In the genomic region with DNA sequence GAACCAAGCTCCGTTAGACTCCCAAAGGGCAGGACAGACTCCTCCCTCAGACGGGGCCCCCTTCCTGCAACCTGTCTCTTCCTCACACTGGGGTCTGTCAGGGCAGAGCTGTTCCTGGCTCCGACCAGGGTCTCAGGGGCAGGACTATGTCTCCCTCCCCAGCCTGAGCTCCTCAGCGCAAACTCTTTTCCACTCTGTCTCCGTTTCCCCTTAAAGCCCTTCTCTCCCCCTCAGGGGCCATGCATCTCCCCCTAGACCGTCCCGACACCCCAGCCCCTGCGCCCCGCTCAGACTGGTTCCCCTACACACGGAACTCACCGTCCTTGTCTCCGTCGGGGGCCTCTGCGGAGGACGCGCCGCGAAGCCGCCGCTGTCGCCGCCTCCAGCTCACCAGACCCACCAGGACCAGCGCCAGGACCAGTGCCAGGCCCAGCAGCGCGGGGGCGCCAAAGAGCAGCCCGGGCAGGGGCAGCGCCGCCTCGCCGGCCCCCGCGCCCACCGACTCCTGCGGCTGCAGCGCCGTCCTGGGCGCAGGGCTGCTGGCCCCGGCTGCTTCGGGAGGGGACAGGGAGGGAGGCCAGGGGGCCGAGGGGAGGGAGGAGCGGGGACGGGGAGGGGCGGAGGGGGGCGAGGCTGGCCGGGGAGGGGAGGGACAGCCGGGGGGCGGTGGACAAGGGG, we compare ENCODE assay signal across 8 cellular contexts. TPM values are rescaled to one million over a fixed set of nuclear protein-coding genes. Genes with fewer than 3 reads are reported as not detected.
DNase-seq lines count a peak whose midpoint lies in the region; ATAC-seq and TF ChIP-seq lines count a peak whose summit lies in the region.

No MANE protein-coding gene starts in this region.

- H3K9me3 ChIP-seq in spleen, result no peaks in the 10 kb centered on the region

- CTCF ChIA-PET in RWPE1 (lab: Yijun Ruan, JAX), result interaction anchor here (0.5 to 1.3 kb wide), 7 partner anchors 12 to 1190 kb away, joined by 3 to 7 read pairs (median 4); no protein-coding TSS in a partner anchor

- DNase-seq in RWPE1 (ENCODE audit: low spot score) (no peak), left ventricle myocardium superior (peak; percentile 85), spleen (peak; percentile 95), epidermal melanocyte (ENCODE audit: insufficient read length, low spot score) (no peak)
- peak; percentile 39 to 70 (median 47) for DNase-seq in activated naive CD4-positive, alpha-beta T cell (lab: John Stamatoyannopoulos, UW)

- POLR2A ChIA-PET in RWPE1 (lab: Yijun Ruan, JAX; ENCODE audit: low non-redundant PET), result no interaction called here

- H3K4me3 ChIP-seq in GM08714 (ENCODE audit: low read length) (peak overlapping the region; percentile 77), spleen (peak overlapping the region; percentile 31 to 84 (median 51))

- H3K36me3 ChIP-seq in spleen, result peaks cover 0 to 15% (median 0%) of the 10 kb centered on the region in 6 donors

- TF ChIP-seq CTCF in RWPE1 (conservative IDR thresholded peaks at IDR 0.05; ENCODE audit: low read depth) (peak; percentile 69), spleen (IDR thresholded peaks at IDR 0.05 in 8 of 11, conservative IDR thresholded peaks at IDR 0.05 in 3 of 11) (peak; percentile 51 to 92 (median 78))

- peaks cover 0 to 100% (median 74%) of the 10 kb centered on the region in 6 donors for H3K4me1 ChIP-seq in spleen

- H3K27ac ChIP-seq in RWPE1 (no peak overlapping the region), spleen (peak overlapping the region; percentile 72 to 99 (median 92))

- 2 to 7% (median 4%) methylated on average over 27 to 47 of the region's 48 CpGs for WGBS in spleen, 5 donors

- H3K27me3 ChIP-seq in spleen (replicated peaks in 1 of 7), result peaks cover 0 to 33% (median 20%) of the 10 kb centered on the region in 7 donors

- intact Hi-C loops in left ventricle myocardium superior (cut with micrococcal nuclease), result no loop called here
- intact Hi-C loops in spleen (cut with DNase I; ENCODE audit: low total_unique reads), result no loop called here

- ATAC-seq in HG02970 (IDR thresholded peaks at IDR 0.05; ENCODE audit: low FRiP score, unreplicated experiment) (peak; percentile 39), left ventricle myocardium superior (peak; percentile 82), GM18502 (IDR thresholded peaks at IDR 0.05; ENCODE audit: poor library complexity, unreplicated experiment) (no peak)

- no peak for TF ChIP-seq POLR2A in spleen (IDR thresholded peaks at IDR 0.05)

RNA-seq across cellular contexts. Expression of a gene that starts 0.7 kb away (rescaled TPM):
- total RNA-seq in left ventricle myocardium superior (1.6 TPM), spleen (100 to 1,000 TPM in 1 of 7 donors, 10 to 100 TPM in 6; 65.3 to 144 (median 84.2) TPM)
- polyA plus RNA-seq in spleen, result 10 to 100 TPM; 57.8 to 95.5 (median 65.9) TPM

RNA-seq across cellular contexts. Expression of a gene that starts 11.0 kb away (rescaled TPM):
- total RNA-seq in left ventricle myocardium superior (10.2 TPM), spleen (1 to 10 TPM in 6 of 7 donors, under 1 TPM in 1; 0.51 to 5.9 (median 3.6) TPM)
- 1 to 10 TPM; 1.2 to 2.0 (median 1.4) TPM for polyA plus RNA-seq in spleen

RNA-seq across cellular contexts. Expression of a gene that starts 21.0 kb away (rescaled TPM):
- total RNA-seq in left ventricle myocardium superior (0.52 TPM), spleen (10 to 100 TPM in 4 of 7 donors, 1 to 10 TPM in 3; 3.3 to 20.9 (median 10.1) TPM)
- polyA plus RNA-seq in spleen, result 10 to 100 TPM; 14.4 to 63.1 (median 24.7) TPM

RNA-seq across cellular contexts. Expression of a gene that starts 43.3 kb away (rescaled TPM):
- 0.22 TPM for total RNA-seq in left ventricle myocardium superior
- 1 to 10 TPM in 1 of 7 donors, under 1 TPM in 6; 0.17 to 1.0 (median 0.26) TPM for total RNA-seq in spleen
- under 1 TPM; 0.07 to 0.16 (median 0.09) TPM for polyA plus RNA-seq in spleen

Comparison
In these comparisons a context has a peak if more than half of its experiments do, and no peak if none do; other contexts are left out.
1. DNase-seq: peak in activated naive CD4-positive, alpha-beta T cell (4 of 4), left ventricle myocardium superior (single experiment) and spleen (single experiment); none in RWPE1 (single experiment) and epidermal melanocyte (single experiment).
2. RNA of a gene that starts 0.7 kb away (total RNA-seq): 65.3 to 144 TPM in spleen; 1.6 TPM in left ventricle myocardium superior (single experiment); every median in the first group is over 10 times any median in the second.